In the genomic region with DNA sequence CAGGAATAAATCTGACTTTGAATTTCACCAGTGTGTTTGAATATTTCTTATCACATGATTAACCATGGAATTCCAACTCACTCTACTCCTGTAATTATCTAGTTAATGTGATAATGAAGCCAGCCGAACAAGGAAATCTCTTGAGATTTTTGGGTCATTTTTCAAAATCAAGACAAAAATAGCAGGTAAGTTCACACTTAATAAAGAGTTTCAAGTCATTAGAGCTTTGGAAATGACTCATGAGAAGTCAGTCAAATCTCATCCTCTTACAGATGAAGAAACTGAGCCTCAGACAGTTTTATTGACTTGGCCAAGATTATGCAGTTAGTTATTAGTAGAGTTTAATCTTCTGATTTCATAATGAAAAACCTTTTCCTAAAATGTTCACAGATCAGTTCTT, we compare ENCODE assay signal across 22 cellular contexts.
"Had no signal": no experiment of that assay in that cellular context is flagged by ENCODE, and none has a peak within 500 bp of the region (broad histone marks: within the 10 kb centered on the region; RNA-seq: fewer than 3 reads in every experiment).

No MANE protein-coding gene starts in this region.

- H3K27ac ChIP-seq: left lung, ovary, right atrium auricular region, right lobe of liver, uterus had no signal

- FAIRE-seq: keratinocyte had no signal

- ATAC-seq: left colon; left lung; naive thymus-derived CD8-positive, alpha-beta T cell; right lobe of liver; stimulated activated memory B cell treated with anti-CD40 and anti-IgM and Interleukin-4, amounts not matched to agents 10 μg/mL and 1 μg/mL and 100 μg/mL, for 72 hours; stimulated activated naive CD8-positive, alpha-beta T cell treated with anti-CD3 and anti-CD28 coated beads, Interleukin-15, amount 100 ng/mL, for 72 hours had no signal

- H3K36me3 ChIP-seq: left lung, ovary, right atrium auricular region, right lobe of liver, tibial nerve, uterus had no signal

- H3K4me2 ChIP-seq: smooth muscle cell had no signal

- H3K27me3 ChIP-seq: left lung, ovary, right atrium auricular region, right lobe of liver, tibial nerve, uterus had no signal

- H3K4me3 ChIP-seq: left lung, lung, ovary, right atrium auricular region, right lobe of liver, smooth muscle cell, tibial nerve, uterus had no signal

- H3K4me1 ChIP-seq: uterus had no signal

- H3K9me3 ChIP-seq: left lung, ovary, right atrium auricular region, right lobe of liver, tibial nerve, uterus had no signal

- DNase-seq: hippocampal formation; kidney glomerular epithelial cell; left colon; left lung; midbrain; naive thymus-derived CD8-positive, alpha-beta T cell; ovary; right lobe of liver; stimulated activated CD4-positive, alpha-beta T cell treated with anti-CD3 and anti-CD28 coated beads, Interleukin-1b, Interleukin-23, amount 100 ng/mL, for 48 hours; stimulated activated CD4-positive, alpha-beta T cell treated with anti-CD3 and anti-CD28 coated beads, Interleukin-2, amount 100 ng/mL, for 48 hours; stimulated activated CD4-positive, alpha-beta T cell treated with anti-CD3 and anti-CD28 coated beads, Interleukin-4, amount 100 ng/mL, for 4 hours; stimulated activated CD8-positive, alpha-beta memory T cell treated with anti-CD3 and anti-CD28 coated beads, Interleukin-4, amount 100 ng/mL, for 48 hours; stimulated activated naive CD4-positive, alpha-beta T cell treated with Interleukin-2 at 50 U/mL for 16 hours; stimulated activated naive CD8-positive, alpha-beta T cell treated with anti-CD3 and anti-CD28 coated beads, Interleukin-15, amount 100 ng/mL, for 72 hours; substantia nigra; uterus had no signal
